In genomic region chr13:23921451-23921888, GRCh38 we compare ENCODE assay signal across 8 cellular contexts. TPM values are rescaled to one million over a fixed set of nuclear protein-coding genes. Genes with fewer than 3 reads are reported as not detected.
DNase-seq lines count a peak whose midpoint lies in the region; ATAC-seq and TF ChIP-seq lines count a peak whose summit lies in the region.

No MANE protein-coding gene starts in this region.

- H3K4me3 ChIP-seq in KMS-11 (IDR thresholded peaks at IDR 0.05; ENCODE audit: insufficient read depth, low read depth, low read length) = no peak overlapping the region
- H3K4me3 ChIP-seq in fibroblast of lung (replicated peaks in 1 of 4; ENCODE audit: control extremely low read depth in 1 of 4, insufficient read depth in 1 of 4, low read depth in 3 of 4, low read length in 4 of 4) = no peak overlapping the region

- H2AFZ ChIP-seq in KMS-11 (ENCODE audit: low read depth) (no peak overlapping the region), fibroblast of lung (ENCODE audit: low read length) (no peak overlapping the region)

- in situ Hi-C loops in G401 (cut with HindIII; ENCODE audit: low sequenced_read_pairs) = no loop called here

- peak; percentile 32 for DNase-seq in G401 (ENCODE audit: low spot score)
- peak; percentile 21 for DNase-seq in SHP77 treated with DMSO at 0.1 percent for 48 hours (lab: John Stamatoyannopoulos, UW)
- peak; percentile 66 to 73 for DNase-seq in fibroblast of lung (ENCODE audit: low read depth in 2 of 2)
- DNase-seq in omental fat pad (ENCODE audit: low spot score) = no peak
- no peak for DNase-seq in DMS79 treated with DMSO at 0.1 percent for 48 hours (lab: John Stamatoyannopoulos, UW)
- no peak for DNase-seq in NK-92 treated with Interleukin-12 subunit alpha and Interleukin-12 subunit beta, amount 100 ng/mL, for 24 hours (lab: John Stamatoyannopoulos, UW)

- H3K27ac ChIP-seq in KMS-11 (no peak overlapping the region), fibroblast of lung (ENCODE audit: insufficient read depth, low read length) (no peak overlapping the region)

- H3K9me3 ChIP-seq in fibroblast of lung (ENCODE audit: control insufficient read depth, insufficient read depth, low read depth, low read length) = no peaks in the 10 kb centered on the region

- H4K20me1 ChIP-seq in KMS-11 (ENCODE audit: insufficient read depth) = no peaks in the 10 kb centered on the region
- H4K20me1 ChIP-seq in fibroblast of lung (ENCODE audit: control insufficient read depth, extremely low read depth, insufficient read depth, low read length) = no peaks in the 10 kb centered on the region

- ATAC-seq in omental fat pad (ENCODE audit: low FRiP score) (peak; percentile 57), HG02798 (IDR thresholded peaks at IDR 0.05; ENCODE audit: poor library complexity, unreplicated experiment) (no peak)

- peak; percentile 77 for TF ChIP-seq CTCF in KMS-11 (conservative IDR thresholded peaks at IDR 0.05; ENCODE audit: low read depth, low read length)
- peak; percentile 61 to 67 for TF ChIP-seq CTCF in fibroblast of lung (conservative IDR thresholded peaks at IDR 0.05 in 1 of 2, IDR thresholded peaks at IDR 0.05 in 1 of 2; ENCODE audit: low read depth in 1 of 2, low read length in 2 of 2)
- no peak for TF ChIP-seq CTCF in omental fat pad (IDR thresholded peaks at IDR 0.05)

- no peaks in the 10 kb centered on the region for H3K27me3 ChIP-seq in KMS-11 (ENCODE audit: insufficient read depth, low read depth)
- H3K27me3 ChIP-seq in fibroblast of lung (ENCODE audit: control insufficient read depth, insufficient read depth, low read length) = no peaks in the 10 kb centered on the region

- H3K9ac ChIP-seq in KMS-11 (no peak overlapping the region), fibroblast of lung (ENCODE audit: insufficient read depth, low read length) (no peak overlapping the region)

- H3K79me2 ChIP-seq in KMS-11 (ENCODE audit: insufficient read depth, low read depth) (no peaks in the 10 kb centered on the region), fibroblast of lung (ENCODE audit: control insufficient read depth, insufficient read depth, low read length) (no peaks in the 10 kb centered on the region)

- H3K4me2 ChIP-seq in KMS-11 (no peak overlapping the region), fibroblast of lung (ENCODE audit: extremely low read depth, insufficient read depth, low read length) (no peak overlapping the region)

- no peaks in the 10 kb centered on the region for H3K36me3 ChIP-seq in KMS-11 (ENCODE audit: insufficient read depth)
- H3K36me3 ChIP-seq in fibroblast of lung (ENCODE audit: control insufficient read depth, insufficient read depth, low read length) = no peaks in the 10 kb centered on the region

- H3K4me1 ChIP-seq in KMS-11 (ENCODE audit: low read depth, poor library complexity, severe bottlenecking) = no peaks in the 10 kb centered on the region
- no peaks in the 10 kb centered on the region for H3K4me1 ChIP-seq in fibroblast of lung (ENCODE audit: control insufficient read depth, extremely low read depth, insufficient read depth, low read length)

RNA-seq across cellular contexts. Expression of gene C1QTNF9B, which starts 24.2 kb away (rescaled TPM):
- not detected in 2 replicates for total RNA-seq in G401 (2014; rRNA removed; shearing (Covaris generic))
- total RNA-seq in fibroblast of lung (0.51 and 0.83 TPM in 2 replicates), omental fat pad (not detected)
- polyA plus RNA-seq in fibroblast of lung = 0.96 and 1.1 TPM in 2 replicates
- 0.83 and 0.91 TPM in 2 replicates for polyA plus RNA-seq in fibroblast of lung (2012)
- polyA minus RNA-seq in fibroblast of lung (ENCODE audit: low replicate concordance) = not detected in 2 replicates

RNA-seq across cellular contexts. Expression of gene MIPEP, which starts 32.3 kb away (rescaled TPM):
- 27.2 and 37.4 TPM in 2 replicates for total RNA-seq in G401 (2014; rRNA removed; shearing (Covaris generic))
- total RNA-seq in fibroblast of lung = 71.1 and 92.5 TPM in 2 replicates
- polyA plus RNA-seq in fibroblast of lung = 71.1 and 90.0 TPM in 2 replicates
- 83.8 and 96.4 TPM in 2 replicates for polyA plus RNA-seq in fibroblast of lung (2012)
- 19.4 and 33.1 TPM in 2 replicates for polyA minus RNA-seq in fibroblast of lung (ENCODE audit: low replicate concordance)
- 10 to 100 TPM in 3 of 4 donors, 1 to 10 TPM in 1; 9.2 to 24.6 (median 10.9) TPM for total RNA-seq in omental fat pad

Comparison
In these comparisons a context has a peak if more than half of its experiments do, and no peak if none do; other contexts are left out.
1. DNase-seq: peak in G401 (single experiment), SHP77 treated with DMSO at 0.1 percent for 48 hours (single experiment) and fibroblast of lung (2 of 2); none in omental fat pad (single experiment), DMS79 treated with DMSO at 0.1 percent for 48 hours (single experiment) and NK-92 treated with Interleukin-12 subunit alpha and Interleukin-12 subunit beta, amount 100 ng/mL, for 24 hours (single experiment).
2. CTCF ChIP-seq: peak in KMS-11 (single experiment) and fibroblast of lung (2 of 2); none in omental fat pad (0 of 3).